22 cellular contexts compared by ENCODE assay signal in the genomic region with DNA sequence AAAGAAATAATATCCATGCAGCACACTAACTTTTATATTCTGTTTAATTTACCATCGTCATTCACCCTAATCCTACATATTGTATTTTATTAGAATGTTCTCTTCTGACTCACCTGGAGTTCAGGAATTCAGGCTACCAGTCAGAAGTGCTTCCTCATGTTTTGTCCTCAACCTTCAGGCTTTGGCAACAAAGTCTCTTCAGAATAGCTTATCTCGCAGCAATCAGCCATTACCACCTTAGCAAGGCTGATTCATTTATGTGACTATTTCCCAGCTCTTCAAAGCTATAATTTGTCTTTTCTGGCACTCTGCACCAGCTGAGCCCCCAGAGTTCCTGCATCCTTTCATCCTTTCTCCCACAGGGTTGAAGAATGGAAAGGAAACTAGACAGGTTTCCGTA.
DNase-seq lines count a peak whose midpoint lies in the region; ATAC-seq, FAIRE-seq and TF ChIP-seq lines count a peak whose summit lies in the region.
"Had no signal": no experiment of that assay in that cellular context is flagged by ENCODE, and none has a peak within 500 bp of the region (broad histone marks: within the 10 kb centered on the region; RNA-seq: fewer than 3 reads in every experiment).

No MANE protein-coding gene starts in this region.

- no peaks in the 10 kb centered on the region for H3K36me3 Mint-ChIP-seq in GM23338 (ENCODE audit: low read depth)
- H3K36me3 Mint-ChIP-seq: CD4-positive, CD25-positive, alpha-beta regulatory T cell had no signal

- no peaks in the 10 kb centered on the region for H3K4me1 ChIP-seq in GM23338 (ENCODE audit: insufficient read depth)
- no peaks in the 10 kb centered on the region for H3K4me1 ChIP-seq in A673 (ENCODE audit: insufficient read depth, low read length, poor library complexity, severe bottlenecking)
- H3K4me1 ChIP-seq: BE2C had no signal

- TF ChIP-seq POLR2A in erythroblast (IDR thresholded peaks at IDR 0.05; ENCODE audit: low read length) = no peak

- H3K27me3 Mint-ChIP-seq in GM23338 (ENCODE audit: insufficient read depth, low read depth, poor library complexity) = no peaks in the 10 kb centered on the region
- H3K27me3 Mint-ChIP-seq: CD4-positive, CD25-positive, alpha-beta regulatory T cell had no signal

- no peaks in the 10 kb centered on the region for H3F3A ChIP-seq in GM23338 (replicated peaks; ENCODE audit: low read depth)
- no peaks in the 10 kb centered on the region for H3F3A ChIP-seq in SU-DHL-6 (ENCODE audit: insufficient read depth)

- no peak overlapping the region for H3K4me2 ChIP-seq in GM23338
- no peak overlapping the region for H3K4me2 ChIP-seq in SU-DHL-6 (ENCODE audit: low read depth, low read length, poor library complexity, severe bottlenecking)

- ATAC-seq in GM23338 = no peak

- H3K4me3 Mint-ChIP-seq in GM23338 = no peak overlapping the region
- H3K4me3 Mint-ChIP-seq: CD4-positive, CD25-positive, alpha-beta regulatory T cell; T-helper 2 cell treated with Interferon-gamma antibody and Interleukin-4, amounts not matched to agents 5 μg/mL and 100 μg/mL, for 36 hours had no signal

- FAIRE-seq in RCC 7860 (lab: Jason Lieb, UNC) = no peak
- FAIRE-seq: GM19239 had no signal

- DNase-seq in GM23338 (ENCODE audit: low spot score) (no peak), kidney epithelial cell (ENCODE audit: low read depth) (peak; percentile 19), EL (no peak), A673 (ENCODE audit: low spot score) (no peak), erythroblast (lab: John Stamatoyannopoulos, UW) (no peak), RCC 7860 (ENCODE audit: low spot score) (no peak)
- DNase-seq: BE2C; CD4-positive, CD25-positive, alpha-beta regulatory T cell; COR-L47; GF-D8; GOT3; MG63; NCI-H1048; NCI-H1436; NCI-H2029; NCI-H2171 treated with DMSO at 0.1 percent for 48 hours; NCI-H446 had no signal

- H3K79me2 ChIP-seq in GM23338 (replicated peaks; ENCODE audit: insufficient read depth) = no peaks in the 10 kb centered on the region
- no peaks in the 10 kb centered on the region for H3K79me2 ChIP-seq in SU-DHL-6 (ENCODE audit: insufficient read depth, low read length)

- H3K27ac Mint-ChIP-seq in GM23338 = no peak overlapping the region
- H3K27ac Mint-ChIP-seq: CD4-positive, CD25-positive, alpha-beta regulatory T cell; T-helper 2 cell treated with Interferon-gamma antibody and Interleukin-4, amounts not matched to agents 5 μg/mL and 100 μg/mL, for 36 hours had no signal

- H3K36me3 ChIP-seq in GM23338 (ENCODE audit: insufficient read depth) (no peaks in the 10 kb centered on the region), SU-DHL-6 (ENCODE audit: low read length) (no peaks in the 10 kb centered on the region), kidney epithelial cell (ENCODE audit: control insufficient read depth, insufficient read depth, low read length) (no peaks in the 10 kb centered on the region), A673 (ENCODE audit: insufficient read depth, low read length, poor library complexity, severe bottlenecking) (no peaks in the 10 kb centered on the region)
- H3K36me3 ChIP-seq: BE2C, MG63 had no signal

- CTCF ChIA-PET in A673 (lab: Charles Lee) = no interaction called here

- no peaks in the 10 kb centered on the region for H4K20me1 ChIP-seq in GM23338 (replicated peaks; ENCODE audit: insufficient read depth)
- H4K20me1 ChIP-seq in SU-DHL-6 (ENCODE audit: low read depth, low read length) = no peaks in the 10 kb centered on the region

- H3K4me1 Mint-ChIP-seq in GM23338 = no peaks in the 10 kb centered on the region
- H3K4me1 Mint-ChIP-seq: CD4-positive, CD25-positive, alpha-beta regulatory T cell had no signal

- H3K9me3 Mint-ChIP-seq in GM23338 = peaks cover 6% of the 10 kb centered on the region; the same call in 2 of the 3 replicates

- H3K27ac ChIP-seq in GM23338 (ENCODE audit: low read depth) (no peak overlapping the region), SU-DHL-6 (ENCODE audit: low read depth, low read length) (no peak overlapping the region), A673 (ENCODE audit: low read depth, low read length, poor library complexity, severe bottlenecking) (no peak overlapping the region)
- H3K27ac ChIP-seq: SK-N-MC had no signal

- H3K9ac ChIP-seq in SU-DHL-6 (ENCODE audit: low read length) = no peak overlapping the region

- no peaks in the 10 kb centered on the region for H3K9me2 ChIP-seq in GM23338 (ENCODE audit: insufficient read depth)
- no peaks in the 10 kb centered on the region for H3K9me2 ChIP-seq in SU-DHL-6 (replicated peaks; ENCODE audit: insufficient read depth, low read length)

- 0 out of 2 replicates have a peak overlapping the region, but pooled peaks have one; percentile 19 for H2AFZ ChIP-seq in GM23338
- peak overlapping the region; percentile 65 for H2AFZ ChIP-seq in SU-DHL-6 (ENCODE audit: low read depth, low read length, severe bottlenecking)

- H3K27me3 ChIP-seq in GM23338 (ENCODE audit: insufficient read depth) (no peaks in the 10 kb centered on the region), SU-DHL-6 (ENCODE audit: low read length) (no peaks in the 10 kb centered on the region), kidney epithelial cell (ENCODE audit: control insufficient read depth, insufficient read depth, low read length) (no peaks in the 10 kb centered on the region), A673 (replicated peaks; ENCODE audit: insufficient read depth, low read depth, low read length, poor library complexity) (no peaks in the 10 kb centered on the region)
- H3K27me3 ChIP-seq: BE2C, MG63 had no signal

- intact Hi-C loops in A673 (cut with micrococcal nuclease; ENCODE audit: unreplicated experiment) = no loop called here

- no peak for TF ChIP-seq RAD21 in Ishikawa (IDR thresholded peaks at IDR 0.05; ENCODE audit: low read depth)

- H3K4me3 ChIP-seq in GM23338 (no peak overlapping the region), SU-DHL-6 (ENCODE audit: insufficient read depth, low read length, poor library complexity, severe bottlenecking) (no peak overlapping the region), kidney epithelial cell (ENCODE audit: low read depth, low read length) (no peak overlapping the region), A673 (ENCODE audit: low read depth, low read length, poor library complexity, severe bottlenecking) (no peak overlapping the region)
- H3K4me3 ChIP-seq: MG63, SK-N-MC had no signal

- POLR2A ChIA-PET in A673 (lab: Charles Lee; ENCODE audit: low non-redundant PET) = no interaction called here

- TF ChIP-seq CTCF in GM23338 (conservative IDR thresholded peaks at IDR 0.05; ENCODE audit: low read depth in 2 of 2) (no peak), SU-DHL-6 (IDR thresholded peaks at IDR 0.05; ENCODE audit: insufficient read depth, low read length, poor library complexity, severe bottlenecking) (no peak), kidney epithelial cell (IDR thresholded peaks at IDR 0.05; ENCODE audit: insufficient read depth, low read length, poor library complexity, severe bottlenecking) (no peak), A673 (conservative IDR thresholded peaks at IDR 0.05; ENCODE audit: low read depth, low read length) (no peak)

- no TSS peak for BruUV-seq in A673 (replicated peaks; lab: Mats Ljungman, UMichigan)

- H3K9me3 ChIP-seq in SU-DHL-6 (ENCODE audit: insufficient read depth, low read length) (0 out of 2 replicates have a peak, but pooled peaks cover under 1% of the 10 kb centered on the region), A673 (ENCODE audit: low read depth, low read length, poor library complexity, severe bottlenecking) (no peaks in the 10 kb centered on the region)
- H3K9me3 ChIP-seq: BE2C, MG63 had no signal

- no peak for TF ChIP-seq EP300 in Ishikawa (IDR thresholded peaks at IDR 0.05; ENCODE audit: borderline replicate concordance)

TF ChIP-seq in Ishikawa, 13 proteins besides CTCF, POLR2A, EP300 and RAD21:
- 0 out of 2 replicates have a peak, but pooled peaks have one; percentile 27 for TF ChIP-seq TEAD4 (IDR thresholded peaks at IDR 0.05)
- TF ChIP-seq, protein P1, sequence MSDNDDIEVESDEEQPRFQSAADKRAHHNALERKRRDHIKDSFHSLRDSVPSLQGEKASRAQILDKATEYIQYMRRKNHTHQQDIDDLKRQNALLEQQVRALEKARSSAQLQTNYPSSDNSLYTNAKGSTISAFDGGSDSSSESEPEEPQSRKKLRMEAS (IDR thresholded peaks at IDR 0.05) = no peak
TF ChIP-seq in Ishikawa: peak in this region for 1.
